In the genomic region with DNA sequence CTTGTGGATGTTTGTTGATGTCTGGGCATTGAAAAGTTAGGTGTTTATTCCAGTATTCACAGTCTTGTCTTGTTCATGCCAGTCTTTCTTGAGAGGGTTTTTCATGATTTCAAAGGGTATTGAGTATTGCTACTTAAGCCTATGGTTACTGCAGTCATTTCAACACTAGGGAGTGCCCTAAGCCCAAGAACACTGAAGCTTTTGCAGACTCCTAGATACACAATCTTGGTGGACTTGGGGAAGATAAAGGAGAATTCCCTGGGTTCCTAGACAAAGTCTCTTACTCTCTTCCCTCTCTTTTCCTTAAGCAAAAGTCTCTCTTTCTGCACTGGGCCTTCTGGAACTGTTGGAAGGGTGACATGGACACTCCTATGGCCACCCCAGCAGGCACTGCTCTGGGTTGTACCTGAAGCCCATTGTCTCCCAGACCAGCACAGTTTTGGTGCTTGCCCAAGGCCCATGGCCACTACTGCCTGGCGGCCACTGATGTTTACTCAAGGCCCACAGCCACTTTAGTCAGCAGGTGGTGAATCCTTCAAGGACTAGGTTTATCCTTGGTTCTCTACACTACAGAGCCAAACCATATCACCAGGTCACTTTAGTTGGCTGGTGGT, we compare ENCODE assay signal across 9 cellular contexts. TPM values are rescaled to one million over a fixed set of nuclear protein-coding genes. Genes with fewer than 3 reads are reported as not detected.
DNase-seq lines count a peak whose midpoint lies in the region; ATAC-seq and TF ChIP-seq lines count a peak whose summit lies in the region.
"Had no signal": no experiment of that assay in that cellular context is flagged by ENCODE, and none has a peak within 500 bp of the region (broad histone marks: within the 10 kb centered on the region; RNA-seq: fewer than 3 reads in every experiment).

No MANE protein-coding gene starts in this region.

- ATAC-seq in GM19023 (IDR thresholded peaks at IDR 0.05; ENCODE audit: unreplicated experiment) (peak; percentile 83), HG03571 (IDR thresholded peaks at IDR 0.05; ENCODE audit: unreplicated experiment) (peak; percentile 59)

- H3K4me1 ChIP-seq in ascending aorta: no peaks in the 10 kb centered on the region

- DNase-seq in AG10803 (ENCODE audit: low read depth) (peak; percentile 69), astrocyte of the hippocampus (ENCODE audit: low read depth, low spot score) (peak; percentile 19), retinal pigment epithelial cell (ENCODE audit: low read depth) (no peak), COR-L47 (lab: John Stamatoyannopoulos, UW) (no peak), ascending aorta (ENCODE audit: low spot score in 2 of 2) (no peak), cerebellum (ENCODE audit: low spot score) (no peak)

- peaks cover 5 to 10% of the 10 kb centered on the region in 2 donors for H3K9me3 ChIP-seq in ascending aorta

- H3K36me3 ChIP-seq in ascending aorta: no peaks in the 10 kb centered on the region

- TF ChIP-seq CTCF in AG10803 (conservative IDR thresholded peaks at IDR 0.05; ENCODE audit: low read length): peak; percentile 74
- peak; percentile 38 for TF ChIP-seq CTCF in retinal pigment epithelial cell (conservative IDR thresholded peaks at IDR 0.05; ENCODE audit: low read depth, low read length)
- TF ChIP-seq CTCF in ascending aorta (IDR thresholded peaks at IDR 0.05): no peak

- no peaks in the 10 kb centered on the region for H3K27me3 ChIP-seq in ascending aorta

- H3K27ac ChIP-seq in ascending aorta: no peak overlapping the region
- H3K27ac ChIP-seq: epithelial cell of prostate had no signal

- intact Hi-C loops in ascending aorta (cut with DNase I): no loop called here

- H3K4me3 ChIP-seq in AG10803 (ENCODE audit: low read length): no peak overlapping the region
- no peak overlapping the region for H3K4me3 ChIP-seq in retinal pigment epithelial cell (ENCODE audit: low read length)
- no peak overlapping the region for H3K4me3 ChIP-seq in ascending aorta

RNA-seq across cellular contexts. Expression of a gene that starts 24.9 kb away (rescaled TPM):
- total RNA-seq in ascending aorta: 5.6 TPM
- total RNA-seq in cerebellum: 1.5 TPM

RNA-seq across cellular contexts. Expression of a gene that starts 55.3 kb away (rescaled TPM):
- total RNA-seq in ascending aorta (3.3 TPM), cerebellum (2.4 TPM)

Comparison
In these comparisons a context has a peak if more than half of its experiments do, and no peak if none do; other contexts are left out.
1. DNase-seq: peak in AG10803 (single experiment) and astrocyte of the hippocampus (single experiment); none in retinal pigment epithelial cell (single experiment), COR-L47 (single experiment), ascending aorta (0 of 2) and cerebellum (single experiment).
2. CTCF ChIP-seq: peak in AG10803 (single experiment) and retinal pigment epithelial cell (single experiment); none in ascending aorta (0 of 3).